ENCODE assay signal across 19 cellular contexts in genomic region chr19:1673645-1674292, GRCh38. TPM values are rescaled to one million over a fixed set of nuclear protein-coding genes. Genes with fewer than 3 reads are reported as not detected.
DNase-seq lines count a peak whose midpoint lies in the region; ATAC-seq and TF ChIP-seq lines count a peak whose summit lies in the region.
"Had no signal": no experiment of that assay in that cellular context is flagged by ENCODE, and none has a peak within 500 bp of the region (broad histone marks: within the 10 kb centered on the region; RNA-seq: fewer than 3 reads in every experiment).

No MANE protein-coding gene starts in this region.

- no peak for TF ChIP-seq CTCF in progenitor cell of endocrine pancreas (IDR thresholded peaks at IDR 0.05; ENCODE audit: unreplicated experiment)

- ATAC-seq in activated naive CD8-positive, alpha-beta T cell treated with anti-CD3 and anti-CD28 coated beads, Interleukin-2, amount 10 ng/mL, durations not matched to agents 7 days and 5 days (ENCODE audit: low read depth): no peak
- no peak for ATAC-seq in HG03280 (IDR thresholded peaks at IDR 0.05; ENCODE audit: unreplicated experiment)
- ATAC-seq: foreskin keratinocyte had no signal

- H3K36me3 Mint-ChIP-seq in activated naive CD8-positive, alpha-beta T cell treated with anti-CD3 and anti-CD28 coated beads, Interleukin-2, amount 10 ng/mL, durations not matched to agents 7 days and 5 days: no peaks in the 10 kb centered on the region
- no peaks in the 10 kb centered on the region for H3K36me3 Mint-ChIP-seq in activated naive CD8-positive, alpha-beta T cell treated with anti-CD3 and anti-CD28 coated beads for 36 hours
- no peaks in the 10 kb centered on the region for H3K36me3 Mint-ChIP-seq in activated T-helper 1 cell treated with anti-CD3 and anti-CD28 coated beads, Interleukin-12 subunit alpha, Interleukin-12 subunit beta, Interleukin-2, Interleukin-4 antibody, amounts not matched to agents 30 ng/mL and 10 ng/mL and 1 ng/mL, durations not matched to agents 14 hours and 24 hours and 36 hours (ENCODE audit: low read depth)
- no peaks in the 10 kb centered on the region for H3K36me3 Mint-ChIP-seq in progenitor cell of endocrine pancreas (ENCODE audit: insufficient read depth)
- H3K36me3 Mint-ChIP-seq: IgD-negative memory B cell, type B pancreatic cell had no signal

- POLR2A ChIA-PET in activated naive CD8-positive, alpha-beta T cell treated with anti-CD3 and anti-CD28 coated beads, Interleukin-2, amount 10 ng/mL, durations not matched to agents 7 days and 5 days (lab: Charles Lee): no interaction called here

- intact Hi-C loops in activated T-helper 1 cell treated with anti-CD3 and anti-CD28 coated beads, Interleukin-12 subunit alpha, Interleukin-12 subunit beta, Interleukin-2, Interleukin-4 antibody, amounts not matched to agents 30 ng/mL and 10 ng/mL and 1 ng/mL, durations not matched to agents 14 hours and 24 hours and 36 hours (cut with micrococcal nuclease): loop anchor here (5.0 kb wide), 1 partner anchor 94 kb away; no protein-coding TSS in a partner anchor
- intact Hi-C loops in head of caudate nucleus (cut with DNase I): no loop called here

- no peak overlapping the region for H3K4me3 Mint-ChIP-seq in activated naive CD8-positive, alpha-beta T cell treated with anti-CD3 and anti-CD28 coated beads, Interleukin-2, amount 10 ng/mL, durations not matched to agents 7 days and 5 days
- no peak overlapping the region for H3K4me3 Mint-ChIP-seq in activated naive CD8-positive, alpha-beta T cell treated with anti-CD3 and anti-CD28 coated beads for 36 hours
- peak overlapping the region; percentile 31 for H3K4me3 Mint-ChIP-seq in activated T-helper 1 cell treated with anti-CD3 and anti-CD28 coated beads, Interleukin-12 subunit alpha, Interleukin-12 subunit beta, Interleukin-2, Interleukin-4 antibody, amounts not matched to agents 30 ng/mL and 10 ng/mL and 1 ng/mL, durations not matched to agents 14 hours and 24 hours and 36 hours
- H3K4me3 Mint-ChIP-seq in progenitor cell of endocrine pancreas (ENCODE audit: low read depth): peak overlapping the region; percentile 16
- H3K4me3 Mint-ChIP-seq: central memory CD8-positive, alpha-beta T cell; type B pancreatic cell had no signal

- H3K27ac Mint-ChIP-seq in activated naive CD8-positive, alpha-beta T cell treated with anti-CD3 and anti-CD28 coated beads, Interleukin-2, amount 10 ng/mL, durations not matched to agents 7 days and 5 days: peak overlapping the region; percentile 58
- H3K27ac Mint-ChIP-seq in activated naive CD8-positive, alpha-beta T cell treated with anti-CD3 and anti-CD28 coated beads for 36 hours: no peak overlapping the region
- H3K27ac Mint-ChIP-seq in activated T-helper 1 cell treated with anti-CD3 and anti-CD28 coated beads, Interleukin-12 subunit alpha, Interleukin-12 subunit beta, Interleukin-2, Interleukin-4 antibody, amounts not matched to agents 30 ng/mL and 10 ng/mL and 1 ng/mL, durations not matched to agents 14 hours and 24 hours and 36 hours: no peak overlapping the region
- no peak overlapping the region for H3K27ac Mint-ChIP-seq in progenitor cell of endocrine pancreas
- H3K27ac Mint-ChIP-seq: type B pancreatic cell had no signal

- no peaks in the 10 kb centered on the region for H3K9me3 Mint-ChIP-seq in activated naive CD8-positive, alpha-beta T cell treated with anti-CD3 and anti-CD28 coated beads, Interleukin-2, amount 10 ng/mL, durations not matched to agents 7 days and 5 days
- H3K9me3 Mint-ChIP-seq in activated naive CD8-positive, alpha-beta T cell treated with anti-CD3 and anti-CD28 coated beads for 36 hours: no peaks in the 10 kb centered on the region
- H3K9me3 Mint-ChIP-seq in activated T-helper 1 cell treated with anti-CD3 and anti-CD28 coated beads, Interleukin-12 subunit alpha, Interleukin-12 subunit beta, Interleukin-2, Interleukin-4 antibody, amounts not matched to agents 30 ng/mL and 10 ng/mL and 1 ng/mL, durations not matched to agents 14 hours and 24 hours and 36 hours: no peaks in the 10 kb centered on the region
- H3K9me3 Mint-ChIP-seq in progenitor cell of endocrine pancreas (ENCODE audit: low read depth): no peaks in the 10 kb centered on the region
- H3K9me3 Mint-ChIP-seq: central memory CD8-positive, alpha-beta T cell; IgD-negative memory B cell; type B pancreatic cell had no signal

- no peak for DNase-seq in activated naive CD8-positive, alpha-beta T cell treated with anti-CD3 and anti-CD28 coated beads, Interleukin-2, amount 10 ng/mL, durations not matched to agents 7 days and 5 days
- no peak for DNase-seq in activated naive CD8-positive, alpha-beta T cell treated with anti-CD3 and anti-CD28 coated beads for 36 hours
- DNase-seq in NCI-H1092 treated with DMSO at 0.1 percent for 48 hours (lab: John Stamatoyannopoulos, UW): peak; percentile 16
- DNase-seq in activated T-helper 1 cell treated with anti-CD3 and anti-CD28 coated beads, Interleukin-12 subunit alpha, Interleukin-12 subunit beta, Interleukin-2, Interleukin-4 antibody, amounts not matched to agents 30 ng/mL and 10 ng/mL and 1 ng/mL, durations not matched to agents 14 hours and 24 hours and 36 hours (ENCODE audit: low spot score): no peak
- DNase-seq in progenitor cell of endocrine pancreas (ENCODE audit: low spot score, unreplicated experiment): no peak
- no peak for DNase-seq in activated T-cell treated with anti-CD3 and anti-CD28 coated beads for 4 hours
- no peak for DNase-seq in head of caudate nucleus
- DNase-seq: activated CD4-positive, alpha-beta T cell treated with anti-CD3 and anti-CD28 coated beads, Interleukin-2, amount 50 U/mL, for 48 hours; activated naive CD4-positive, alpha-beta T cell treated with Interleukin-2 at 50 U/mL for 16 hours; COR-L47; foreskin keratinocyte; hippocampal formation; NCI-H187 treated with DMSO at 0.1 percent for 48 hours; spleen; stimulated activated CD4-positive, alpha-beta T cell treated with anti-CD3 and anti-CD28 coated beads, Interleukin-4, amount 100 ng/mL, for 4 hours had no signal

- H3K27me3 Mint-ChIP-seq in activated naive CD8-positive, alpha-beta T cell treated with anti-CD3 and anti-CD28 coated beads, Interleukin-2, amount 10 ng/mL, durations not matched to agents 7 days and 5 days: peaks cover 46% of the 10 kb centered on the region
- peaks cover 79% of the 10 kb centered on the region for H3K27me3 Mint-ChIP-seq in activated naive CD8-positive, alpha-beta T cell treated with anti-CD3 and anti-CD28 coated beads for 36 hours
- H3K27me3 Mint-ChIP-seq in activated T-helper 1 cell treated with anti-CD3 and anti-CD28 coated beads, Interleukin-12 subunit alpha, Interleukin-12 subunit beta, Interleukin-2, Interleukin-4 antibody, amounts not matched to agents 30 ng/mL and 10 ng/mL and 1 ng/mL, durations not matched to agents 14 hours and 24 hours and 36 hours (ENCODE audit: insufficient read depth): peaks cover 38% of the 10 kb centered on the region
- H3K27me3 Mint-ChIP-seq in progenitor cell of endocrine pancreas: peaks cover 35% of the 10 kb centered on the region

- peaks cover 2% of the 10 kb centered on the region for H3K4me1 Mint-ChIP-seq in activated naive CD8-positive, alpha-beta T cell treated with anti-CD3 and anti-CD28 coated beads, Interleukin-2, amount 10 ng/mL, durations not matched to agents 7 days and 5 days
- H3K4me1 Mint-ChIP-seq in activated naive CD8-positive, alpha-beta T cell treated with anti-CD3 and anti-CD28 coated beads for 36 hours: peaks cover 3% of the 10 kb centered on the region
- no peaks in the 10 kb centered on the region for H3K4me1 Mint-ChIP-seq in activated T-helper 1 cell treated with anti-CD3 and anti-CD28 coated beads, Interleukin-12 subunit alpha, Interleukin-12 subunit beta, Interleukin-2, Interleukin-4 antibody, amounts not matched to agents 30 ng/mL and 10 ng/mL and 1 ng/mL, durations not matched to agents 14 hours and 24 hours and 36 hours (ENCODE audit: low read depth)
- peaks cover 14% of the 10 kb centered on the region for H3K4me1 Mint-ChIP-seq in progenitor cell of endocrine pancreas (ENCODE audit: low read depth)

RNA-seq across cellular contexts. Expression of gene TCF3, which starts 21.4 kb away (rescaled TPM):
- total RNA-seq in activated naive CD8-positive, alpha-beta T cell treated with anti-CD3 and anti-CD28 coated beads, Interleukin-2, amount 10 ng/mL, durations not matched to agents 7 days and 5 days: 100 to 1,000 TPM; 102 to 109 TPM
- total RNA-seq in activated naive CD8-positive, alpha-beta T cell treated with anti-CD3 and anti-CD28 coated beads for 36 hours: 100 to 1,000 TPM; 106 TPM
- total RNA-seq in activated T-helper 1 cell treated with anti-CD3 and anti-CD28 coated beads, Interleukin-12 subunit alpha, Interleukin-12 subunit beta, Interleukin-2, Interleukin-4 antibody, amounts not matched to agents 30 ng/mL and 10 ng/mL and 1 ng/mL, durations not matched to agents 14 hours and 24 hours and 36 hours: 163 and 172 TPM in 2 replicates
- 318 and 334 TPM in 2 replicates for total RNA-seq in progenitor cell of endocrine pancreas

Comparison
In these comparisons a context has a peak if more than half of its experiments do, and no peak if none do; other contexts are left out.
1. H3K4me3 Mint-ChIP-seq: peak in activated T-helper 1 cell treated with anti-CD3 and anti-CD28 coated beads, Interleukin-12 subunit alpha, Interleukin-12 subunit beta, Interleukin-2, Interleukin-4 antibody, amounts not matched to agents 30 ng/mL and 10 ng/mL and 1 ng/mL, durations not matched to agents 14 hours and 24 hours and 36 hours (single experiment) and progenitor cell of endocrine pancreas (single experiment); none in activated naive CD8-positive, alpha-beta T cell treated with anti-CD3 and anti-CD28 coated beads, Interleukin-2, amount 10 ng/mL, durations not matched to agents 7 days and 5 days (single experiment) and activated naive CD8-positive, alpha-beta T cell treated with anti-CD3 and anti-CD28 coated beads for 36 hours (single experiment).